Comparison of ENCODE assay signal across 21 cellular contexts in the genomic region with DNA sequence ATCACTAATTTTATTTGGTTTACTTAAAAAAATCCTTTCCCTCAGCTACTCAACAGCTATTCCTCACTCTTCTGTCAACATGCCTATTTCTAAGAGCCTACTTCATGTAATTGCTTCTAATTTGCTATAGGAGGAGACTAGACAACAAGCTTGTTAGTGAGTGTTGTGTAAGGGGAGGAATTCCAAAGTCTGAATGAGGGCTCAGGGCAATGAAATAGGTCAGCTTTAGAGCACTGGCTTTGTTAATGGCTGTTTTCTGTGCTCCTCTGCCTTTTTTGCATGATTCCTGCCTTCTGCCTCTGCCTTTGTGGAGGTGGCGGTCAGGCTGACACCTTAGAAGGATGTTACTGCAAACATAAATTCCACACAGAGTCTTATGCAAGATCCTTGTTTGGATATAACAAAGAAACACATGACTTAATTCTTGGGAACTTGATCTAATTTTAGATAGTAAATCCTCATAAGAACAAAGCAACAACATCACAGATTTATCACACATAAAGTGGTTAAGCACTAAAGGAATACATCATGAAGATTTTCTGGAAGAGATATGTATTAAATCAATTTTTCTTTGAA. TPM values are rescaled to one million over a fixed set of nuclear protein-coding genes. Genes with fewer than 3 reads are reported as not detected.
"Had no signal": no experiment of that assay in that cellular context is flagged by ENCODE, and none has a peak within 500 bp of the region (broad histone marks: within the 10 kb centered on the region; RNA-seq: fewer than 3 reads in every experiment).

No MANE protein-coding gene starts in this region.

- H3K27ac ChIP-seq: body of pancreas, epithelial cell of prostate, testis had no signal

- H3K4me3 ChIP-seq: body of pancreas, testis had no signal

- DNase-seq: activated CD4-positive, alpha-beta T cell treated with anti-CD3 and anti-CD28 coated beads, Interleukin-2, amount 50 U/mL, for 4 hours; activated CD4-positive, CD25-positive, alpha-beta regulatory T cell treated with anti-CD3 and anti-CD28 coated beads, Interleukin-2, amount 50 U/mL, for 72 hours; activated effector memory CD4-positive, alpha-beta T cell treated with Interleukin-2 at 50 U/mL for 16 hours; activated T-cell treated with anti-CD3 and anti-CD28 coated beads, Interleukin-2, amount 50 U/mL, for 1 hour; body of pancreas; central memory CD4-positive, alpha-beta T cell; cortex of kidney; effector memory CD4-positive, alpha-beta T cell; glutamatergic neuron; left colon; mammary epithelial cell; stimulated activated CD4-positive, alpha-beta T cell treated with anti-CD3 and anti-CD28 coated beads, Interleukin-15, amount 100 ng/mL, for 24 hours; stimulated activated CD4-positive, alpha-beta T cell treated with anti-CD3 and anti-CD28 coated beads, Interleukin-4, amount 100 ng/mL, for 24 hours; testis had no signal

- H3K27me3 ChIP-seq: body of pancreas, testis had no signal

- H3K4me1 ChIP-seq: body of pancreas, testis had no signal

- ATAC-seq: body of pancreas; left colon; natural killer cell treated with Interleukin-12 subunit alpha and Interleukin-12 subunit beta and Interleukin-15 and Interleukin-18, amount 100 ng/mL, for 72 hours had no signal

- H3K9me3 ChIP-seq: body of pancreas, testis had no signal

RNA-seq across cellular contexts. Expression of a gene that starts 15.0 kb away (rescaled TPM):
- total RNA-seq: body of pancreas; left colon; mammary epithelial cell; mucosa of gallbladder; natural killer cell treated with Interleukin-12 subunit alpha and Interleukin-12 subunit beta and Interleukin-15 and Interleukin-18, amount 100 ng/mL, for 72 hours; osteocyte; skeletal muscle tissue; T-helper 2 cell treated with Interferon-gamma antibody and Interleukin-4, amounts not matched to agents 100 ng/mL and 5 ng/mL, for 36 hours; ureter had no signal
- polyA plus RNA-seq: mammary epithelial cell had no signal
